In the genomic region with DNA sequence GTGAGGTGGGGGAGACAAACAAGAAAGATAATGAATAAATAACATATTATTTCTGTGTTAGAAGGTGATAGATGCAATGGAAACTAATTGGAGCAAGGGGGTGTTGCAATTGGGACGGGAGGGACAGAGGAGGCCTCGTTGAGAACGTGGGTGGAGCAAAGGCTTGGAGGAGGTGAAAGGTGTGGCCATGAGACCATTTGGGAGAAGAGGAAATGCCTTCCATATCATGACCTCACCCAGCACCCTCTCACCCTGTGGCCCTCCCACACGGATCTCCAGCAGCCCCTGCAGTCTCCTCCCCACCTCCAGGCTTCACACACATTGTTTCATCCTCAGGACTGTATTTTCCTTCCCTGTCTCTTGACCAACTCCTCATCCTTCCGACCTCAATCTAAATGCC, we compare ENCODE assay signal across 11 cellular contexts.
DNase-seq lines count a peak whose midpoint lies in the region; ATAC-seq, FAIRE-seq and TF ChIP-seq lines count a peak whose summit lies in the region.
"Had no signal": no experiment of that assay in that cellular context is flagged by ENCODE, and none has a peak within 500 bp of the region (broad histone marks: within the 10 kb centered on the region; RNA-seq: fewer than 3 reads in every experiment).

No MANE protein-coding gene starts in this region.

- no peak overlapping the region for H3K4me3 ChIP-seq in MG63
- H3K4me3 ChIP-seq in endothelial cell of umbilical vein (replicated peaks in 1 of 3; ENCODE audit: insufficient read depth in 1 of 3, low read depth in 1 of 3, low read length in 3 of 3): no peak overlapping the region
- no peak overlapping the region for H3K4me3 ChIP-seq in neuronal stem cell (ENCODE audit: low read length in 2 of 2)
- H3K4me3 ChIP-seq: Peyer's patch had no signal

- TF ChIP-seq CTCF in endothelial cell of umbilical vein (IDR thresholded peaks at IDR 0.05; ENCODE audit: extremely low read depth in 1 of 2, insufficient read depth in 1 of 2, low read depth in 1 of 2, low read length in 2 of 2): no peak

- H2BK15ac ChIP-seq in neuronal stem cell (ENCODE audit: low read length): peak overlapping the region; percentile 40

- H4K8ac ChIP-seq in neuronal stem cell (ENCODE audit: low read depth, low read length): no peak overlapping the region

- H3K9me3 ChIP-seq in MG63 (no peaks in the 10 kb centered on the region), endothelial cell of umbilical vein (replicated peaks; ENCODE audit: control insufficient read depth, insufficient read depth, low read length) (no peaks in the 10 kb centered on the region), neuronal stem cell (replicated peaks in 1 of 2; ENCODE audit: control insufficient read depth in 2 of 2, insufficient read depth in 1 of 2, low read depth in 1 of 2, low read length in 2 of 2) (no peaks in the 10 kb centered on the region)
- H3K9me3 ChIP-seq: Peyer's patch had no signal

- H3K14ac ChIP-seq in neuronal stem cell (ENCODE audit: low read length): no peak overlapping the region

- H3K79me1 ChIP-seq in neuronal stem cell (ENCODE audit: low read depth, low read length): no peaks in the 10 kb centered on the region

- H3K4ac ChIP-seq in neuronal stem cell (ENCODE audit: low read length): no peak overlapping the region

- no peaks in the 10 kb centered on the region for H3K9me3 Mint-ChIP-seq in activated naive CD4-positive, alpha-beta T cell treated with anti-CD3 and anti-CD28 coated beads, Interleukin-2, amount 10 ng/mL, durations not matched to agents 7 days and 5 days
- H3K9me3 Mint-ChIP-seq: naive thymus-derived CD8-positive, alpha-beta T cell had no signal

- peaks cover 27% of the 10 kb centered on the region for H3K27me3 Mint-ChIP-seq in activated naive CD4-positive, alpha-beta T cell treated with anti-CD3 and anti-CD28 coated beads, Interleukin-2, amount 10 ng/mL, durations not matched to agents 7 days and 5 days

- H3K36me3 ChIP-seq in MG63 (no peaks in the 10 kb centered on the region), endothelial cell of umbilical vein (ENCODE audit: control insufficient read depth in 2 of 2, extremely low read depth in 1 of 2, insufficient read depth in 2 of 2, low read length in 2 of 2) (no peaks in the 10 kb centered on the region), neuronal stem cell (replicated peaks in 1 of 2; ENCODE audit: control insufficient read depth in 2 of 2, insufficient read depth in 2 of 2, low read length in 2 of 2) (no peaks in the 10 kb centered on the region)
- H3K36me3 ChIP-seq: Peyer's patch had no signal

- WGBS in neuronal stem cell (ENCODE audit: extremely low coverage in 2 of 2, insufficient read length in 2 of 2, insufficient replicate concordance in 1 of 2), 2 donors: no CpG with 5 or more reads among the region's 5 CpGs

- no peaks in the 10 kb centered on the region for H3K36me3 Mint-ChIP-seq in activated naive CD4-positive, alpha-beta T cell treated with anti-CD3 and anti-CD28 coated beads, Interleukin-2, amount 10 ng/mL, durations not matched to agents 7 days and 5 days
- H3K36me3 Mint-ChIP-seq: CD14-positive monocyte; naive thymus-derived CD8-positive, alpha-beta T cell had no signal

- H2AFZ ChIP-seq in endothelial cell of umbilical vein (ENCODE audit: low read depth, low read length) (no peak overlapping the region), neuronal stem cell (ENCODE audit: low read length) (no peak overlapping the region)

- no peak overlapping the region for H4K91ac ChIP-seq in neuronal stem cell (ENCODE audit: low read depth, low read length, poor library complexity)

- intact Hi-C loops in endothelial cell of umbilical vein (cut with micrococcal nuclease): no loop called here

- CTCF ChIA-PET in endothelial cell of umbilical vein (lab: Charles Lee): interaction anchor here (0.7 to 2.4 kb wide), 3 partner anchors 26 to 283 kb away, joined by 3 to 6 read pairs (median 6); no protein-coding TSS in a partner anchor
- CTCF ChIA-PET in activated naive CD4-positive, alpha-beta T cell treated with anti-CD3 and anti-CD28 coated beads, Interleukin-2, amount 10 ng/mL, durations not matched to agents 7 days and 5 days (lab: Charles Lee): no interaction called here

- DNase-seq in Daoy (ENCODE audit: low read depth) (peak; percentile 98), MG63 (peak; percentile 86), endothelial cell of umbilical vein (ENCODE audit: low read depth, low spot score) (no peak), neuronal stem cell (ENCODE audit: low spot score) (no peak), AML-193 (lab: John Stamatoyannopoulos, UW) (no peak)
- no peak for DNase-seq in activated naive CD4-positive, alpha-beta T cell treated with anti-CD3 and anti-CD28 coated beads, Interleukin-2, amount 10 ng/mL, durations not matched to agents 7 days and 5 days
- DNase-seq: naive thymus-derived CD8-positive, alpha-beta T cell; Peyer's patch had no signal

- no peaks in the 10 kb centered on the region for H3K9me1 ChIP-seq in endothelial cell of umbilical vein (replicated peaks; ENCODE audit: control insufficient read depth, extremely low read depth, insufficient read depth, low read length)

- H2BK12ac ChIP-seq in neuronal stem cell (ENCODE audit: low read length): no peak overlapping the region

- no peak overlapping the region for H2AK5ac ChIP-seq in neuronal stem cell (ENCODE audit: low read depth, low read length)

- dilution Hi-C loops in endothelial cell of umbilical vein (cut with MboI; ENCODE audit: extremely low pct_ligation_motif_present, low sequenced_read_pairs): no loop called here

- H2BK5ac ChIP-seq in neuronal stem cell (ENCODE audit: low read length): no peak overlapping the region

- H3K18ac ChIP-seq in neuronal stem cell (ENCODE audit: low read length): no peak overlapping the region

- FAIRE-seq in endothelial cell of umbilical vein (lab: Jason Lieb, UNC): no peak

- H3K9ac ChIP-seq in endothelial cell of umbilical vein (replicated peaks; ENCODE audit: extremely low read depth, insufficient read depth, low read length) (peak overlapping the region; percentile 95), neuronal stem cell (ENCODE audit: low read depth, low read length, poor library complexity) (no peak overlapping the region)

- no peak overlapping the region for H3K27ac Mint-ChIP-seq in activated naive CD4-positive, alpha-beta T cell treated with anti-CD3 and anti-CD28 coated beads, Interleukin-2, amount 10 ng/mL, durations not matched to agents 7 days and 5 days
- H3K27ac Mint-ChIP-seq: CD14-positive monocyte; naive thymus-derived CD8-positive, alpha-beta T cell had no signal

- no peaks in the 10 kb centered on the region for H3K4me1 Mint-ChIP-seq in activated naive CD4-positive, alpha-beta T cell treated with anti-CD3 and anti-CD28 coated beads, Interleukin-2, amount 10 ng/mL, durations not matched to agents 7 days and 5 days

- H3K27ac ChIP-seq in endothelial cell of umbilical vein (ENCODE audit: insufficient read depth, low read depth, low read length) (peak overlapping the region; percentile 99), neuronal stem cell (replicated peaks; ENCODE audit: low read length) (no peak overlapping the region)
- H3K27ac ChIP-seq: Peyer's patch had no signal

- H2BK120ac ChIP-seq in neuronal stem cell (ENCODE audit: low read depth, low read length): no peak overlapping the region

- no peak for ATAC-seq in HG03378 (IDR thresholded peaks at IDR 0.05; ENCODE audit: unreplicated experiment)
- ATAC-seq in HG02759 (IDR thresholded peaks at IDR 0.05; ENCODE audit: unreplicated experiment): no peak
- ATAC-seq: naive thymus-derived CD8-positive, alpha-beta T cell had no signal

- POLR2A ChIA-PET in endothelial cell of umbilical vein (lab: Charles Lee): no interaction called here

- H3K27me3 ChIP-seq in MG63 (no peaks in the 10 kb centered on the region), endothelial cell of umbilical vein (ENCODE audit: control insufficient read depth in 2 of 2, insufficient read depth in 2 of 2, low read length in 2 of 2) (no peaks in the 10 kb centered on the region), neuronal stem cell (ENCODE audit: control insufficient read depth in 3 of 3, insufficient read depth in 3 of 3, low read depth in 1 of 3, low read length in 3 of 3) (peaks cover 0 to 3% (median 0%) of the 10 kb centered on the region in 3 experiments)
- H3K27me3 ChIP-seq: Peyer's patch had no signal

- H3K79me2 ChIP-seq in endothelial cell of umbilical vein (ENCODE audit: control insufficient read depth, insufficient read depth, low read length): no peaks in the 10 kb centered on the region

- no peak overlapping the region for H3K4me3 Mint-ChIP-seq in activated naive CD4-positive, alpha-beta T cell treated with anti-CD3 and anti-CD28 coated beads, Interleukin-2, amount 10 ng/mL, durations not matched to agents 7 days and 5 days
- H3K4me3 Mint-ChIP-seq: CD14-positive monocyte; naive thymus-derived CD8-positive, alpha-beta T cell had no signal

- no TSS peak for BruUV-seq in endothelial cell of umbilical vein (replicated peaks; lab: Mats Ljungman, UMichigan)

- H3K4me1 ChIP-seq in endothelial cell of umbilical vein (ENCODE audit: control insufficient read depth, extremely low read depth, insufficient read depth, low read length): peaks cover 89% of the 10 kb centered on the region
- H3K4me1 ChIP-seq in neuronal stem cell (ENCODE audit: control insufficient read depth in 2 of 2, insufficient read depth in 1 of 2, low read depth in 1 of 2, low read length in 2 of 2): peaks cover 3 to 10% of the 10 kb centered on the region in 2 donors
- H3K4me1 ChIP-seq: Peyer's patch had no signal

- H3K23ac ChIP-seq in neuronal stem cell (ENCODE audit: low read depth, low read length, poor library complexity): no peak overlapping the region

- H3K4me2 ChIP-seq in endothelial cell of umbilical vein (ENCODE audit: insufficient read depth, low read length) (peak overlapping the region; percentile 74), neuronal stem cell (ENCODE audit: insufficient read depth, low read length, poor library complexity, severe bottlenecking) (no peak overlapping the region)

- peak; percentile 0 for TF ChIP-seq POLR2A in endothelial cell of umbilical vein (IDR thresholded peaks at IDR 0.05; ENCODE audit: low read depth, low read length)

- H4K20me1 ChIP-seq in endothelial cell of umbilical vein (replicated peaks; ENCODE audit: control insufficient read depth, extremely low read depth, insufficient read depth, low read length): no peaks in the 10 kb centered on the region

TF ChIP-seq in endothelial cell of umbilical vein, 7 proteins besides CTCF, POLR2A, EP300 and RAD21 (continues in another document):
- TF ChIP-seq JUN (IDR thresholded peaks at IDR 0.05; ENCODE audit: borderline replicate concordance, insufficient read depth, insufficient read length, low read depth): peak; percentile 26
- TF ChIP-seq POLR2AphosphoS5 (IDR thresholded peaks at IDR 0.05; ENCODE audit: insufficient read depth, low read depth, low read length): peak; percentile 39
- no peak for TF ChIP-seq GATA2 (IDR thresholded peaks at IDR 0.05; ENCODE audit: insufficient read depth, insufficient read length, low read depth, low read length)
- TF ChIP-seq, protein P1, sequence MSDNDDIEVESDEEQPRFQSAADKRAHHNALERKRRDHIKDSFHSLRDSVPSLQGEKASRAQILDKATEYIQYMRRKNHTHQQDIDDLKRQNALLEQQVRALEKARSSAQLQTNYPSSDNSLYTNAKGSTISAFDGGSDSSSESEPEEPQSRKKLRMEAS (IDR thresholded peaks at IDR 0.05; ENCODE audit: insufficient read depth, insufficient read length): no peak
- no peak for TF ChIP-seq MYC (IDR thresholded peaks at IDR 0.05; ENCODE audit: low read depth, low read length)

Comparison
In these comparisons a context has a peak if more than half of its experiments do, and no peak if none do; other contexts are left out.
1. DNase-seq: peak in Daoy (single experiment) and MG63 (single experiment); none in endothelial cell of umbilical vein (single experiment), neuronal stem cell (single experiment), activated naive CD4-positive, alpha-beta T cell treated with anti-CD3 and anti-CD28 coated beads, Interleukin-2, amount 10 ng/mL, durations not matched to agents 7 days and 5 days (single experiment) and AML-193 (0 of 2).